Comparison of ENCODE assay signal across 2 cellular contexts in genomic region chr17:42923472-42923871, GRCh38.
TF ChIP-seq lines count a peak whose summit lies in the region.
"Not testable (repeated sequence)": the region's sequence is repeated elsewhere in the genome, so short reads cannot be mapped to it uniquely, and the experiment has no call there.

No MANE protein-coding gene starts in this region.

TF ChIP-seq in K562, 482 proteins besides CTCF, POLR2A, EP300 and RAD21:
- TF ChIP-seq ATF3 (IDR thresholded peaks at IDR 0.05) (peak; percentile 53), CEBPB (tag; IDR thresholded peaks at IDR 0.05) (0 out of 2 replicates have a peak, but pooled peaks have one; percentile 22)
- TF ChIP-seq ATF3 (CRISPR knock-in tag; conservative IDR thresholded peaks at IDR 0.05) = not testable (repeated sequence)

TF ChIP-seq in HepG2, 621 proteins besides CTCF, POLR2A, EP300 and RAD21:
- TF ChIP-seq CEBPG (CRISPR knock-in tag; IDR thresholded peaks at IDR 0.05) (peak; percentile 58), ZNF687 (CRISPR knock-in tag; IDR thresholded peaks at IDR 0.05) (peak; percentile 18; the same call in 1 of the 2 replicates), CEBPB (IDR thresholded peaks at IDR 0.05; ENCODE audit: borderline replicate concordance, low read depth, low read length) (peak; percentile 41; the same call in 1 of the 2 replicates)
